Comparison of ENCODE assay signal across 1 cellular context in the genomic region with DNA sequence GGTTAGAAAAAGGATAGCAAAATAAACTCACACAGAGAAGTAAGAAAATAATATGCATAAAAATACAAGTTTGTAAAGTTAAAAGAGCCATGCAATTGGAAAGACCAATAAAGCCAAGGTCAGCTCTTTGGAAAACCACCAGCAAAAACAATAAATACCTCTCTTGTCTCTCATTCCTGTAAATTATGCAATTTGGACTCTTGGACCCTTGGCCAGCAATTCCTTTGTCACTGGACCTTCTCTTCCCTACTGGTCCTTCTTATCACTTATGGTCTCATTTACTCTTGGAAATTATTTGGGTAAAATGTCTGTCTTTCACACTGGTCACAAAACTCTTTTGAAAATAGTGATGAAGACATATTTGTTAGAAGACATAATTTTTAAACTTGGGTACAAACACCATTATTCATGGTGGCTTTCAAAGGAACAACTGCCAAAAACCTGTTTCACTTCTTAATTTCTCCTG.
TF ChIP-seq lines count a peak whose summit lies in the region.

No MANE protein-coding gene starts in this region.

TF ChIP-seq in HepG2, 621 proteins besides CTCF, POLR2A, EP300 and RAD21 (continued from another document and continues in another):
- TF ChIP-seq, protein P1, sequence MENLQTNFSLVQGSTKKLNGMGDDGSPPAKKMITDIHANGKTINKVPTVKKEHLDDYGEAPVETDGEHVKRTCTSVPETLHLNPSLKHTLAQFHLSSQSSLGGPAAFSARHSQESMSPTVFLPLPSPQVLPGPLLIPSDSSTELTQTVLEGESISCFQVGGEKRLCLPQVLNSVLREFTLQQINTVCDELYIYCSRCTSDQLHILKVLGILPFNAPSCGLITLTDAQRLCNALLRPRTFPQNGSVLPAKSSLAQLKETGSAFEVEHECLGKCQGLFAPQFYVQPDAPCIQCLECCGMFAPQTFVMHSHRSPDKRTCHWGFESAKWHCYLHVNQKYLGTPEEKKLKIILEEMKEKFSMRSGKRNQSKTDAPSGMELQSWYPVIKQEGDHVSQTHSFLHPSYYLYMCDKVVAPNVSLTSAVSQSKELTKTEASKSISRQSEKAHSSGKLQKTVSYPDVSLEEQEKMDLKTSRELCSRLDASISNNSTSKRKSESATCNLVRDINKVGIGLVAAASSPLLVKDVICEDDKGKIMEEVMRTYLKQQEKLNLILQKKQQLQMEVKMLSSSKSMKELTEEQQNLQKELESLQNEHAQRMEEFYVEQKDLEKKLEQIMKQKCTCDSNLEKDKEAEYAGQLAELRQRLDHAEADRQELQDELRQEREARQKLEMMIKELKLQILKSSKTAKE (CRISPR knock-in tag; IDR thresholded peaks at IDR 0.05; ENCODE audit: borderline replicate concordance), result 0 out of 2 replicates have a peak, but pooled peaks have one; percentile 26
- TF ChIP-seq ZNF563 (CRISPR knock-in tag; IDR thresholded peaks at IDR 0.05), result no peak
- TF ChIP-seq ZNF530 (CRISPR knock-in tag; IDR thresholded peaks at IDR 0.05; ENCODE audit: low read depth), result no peak
- TF ChIP-seq, protein P2, sequence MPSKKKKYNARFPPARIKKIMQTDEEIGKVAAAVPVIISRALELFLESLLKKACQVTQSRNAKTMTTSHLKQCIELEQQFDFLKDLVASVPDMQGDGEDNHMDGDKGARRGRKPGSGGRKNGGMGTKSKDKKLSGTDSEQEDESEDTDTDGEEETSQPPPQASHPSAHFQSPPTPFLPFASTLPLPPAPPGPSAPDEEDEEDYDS (CRISPR knock-in tag; IDR thresholded peaks at IDR 0.05), result 0 out of 2 replicates have a peak, but pooled peaks have one; percentile 45
- TF ChIP-seq, protein P3, sequence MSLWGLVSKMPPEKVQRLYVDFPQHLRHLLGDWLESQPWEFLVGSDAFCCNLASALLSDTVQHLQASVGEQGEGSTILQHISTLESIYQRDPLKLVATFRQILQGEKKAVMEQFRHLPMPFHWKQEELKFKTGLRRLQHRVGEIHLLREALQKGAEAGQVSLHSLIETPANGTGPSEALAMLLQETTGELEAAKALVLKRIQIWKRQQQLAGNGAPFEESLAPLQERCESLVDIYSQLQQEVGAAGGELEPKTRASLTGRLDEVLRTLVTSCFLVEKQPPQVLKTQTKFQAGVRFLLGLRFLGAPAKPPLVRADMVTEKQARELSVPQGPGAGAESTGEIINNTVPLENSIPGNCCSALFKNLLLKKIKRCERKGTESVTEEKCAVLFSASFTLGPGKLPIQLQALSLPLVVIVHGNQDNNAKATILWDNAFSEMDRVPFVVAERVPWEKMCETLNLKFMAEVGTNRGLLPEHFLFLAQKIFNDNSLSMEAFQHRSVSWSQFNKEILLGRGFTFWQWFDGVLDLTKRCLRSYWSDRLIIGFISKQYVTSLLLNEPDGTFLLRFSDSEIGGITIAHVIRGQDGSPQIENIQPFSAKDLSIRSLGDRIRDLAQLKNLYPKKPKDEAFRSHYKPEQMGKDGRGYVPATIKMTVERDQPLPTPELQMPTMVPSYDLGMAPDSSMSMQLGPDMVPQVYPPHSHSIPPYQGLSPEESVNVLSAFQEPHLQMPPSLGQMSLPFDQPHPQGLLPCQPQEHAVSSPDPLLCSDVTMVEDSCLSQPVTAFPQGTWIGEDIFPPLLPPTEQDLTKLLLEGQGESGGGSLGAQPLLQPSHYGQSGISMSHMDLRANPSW (CRISPR knock-in tag; IDR thresholded peaks at IDR 0.05; ENCODE audit: borderline replicate concordance), result no peak
- TF ChIP-seq SP5 (CRISPR knock-in tag; IDR thresholded peaks at IDR 0.05; ENCODE audit: borderline replicate concordance, low read depth), result 0 out of 2 replicates have a peak, but pooled peaks have one; percentile 27
- no peak for TF ChIP-seq HNRNPLL (IDR thresholded peaks at IDR 0.05; ENCODE audit: low read depth, low read length, poor library complexity, severe bottlenecking)
- 0 out of 2 replicates have a peak, but pooled peaks have one; percentile 29 for TF ChIP-seq ATF1 (CRISPR knock-in tag; IDR thresholded peaks at IDR 0.05)
- TF ChIP-seq GFI1 (CRISPR knock-in tag; IDR thresholded peaks at IDR 0.05; ENCODE audit: borderline replicate concordance), result no peak
- TF ChIP-seq MTF1 (CRISPR knock-in tag; IDR thresholded peaks at IDR 0.05), result no peak
- TF ChIP-seq KMT2A (CRISPR knock-in tag; IDR thresholded peaks at IDR 0.05), result no peak
- peak; percentile 85 for TF ChIP-seq SIX4 (CRISPR knock-in tag; IDR thresholded peaks at IDR 0.05)
- TF ChIP-seq SRSF9 (IDR thresholded peaks at IDR 0.05; ENCODE audit: borderline replicate concordance, insufficient read depth, low read depth, low read length, poor library complexity, severe bottlenecking), result no peak
- TF ChIP-seq, protein P4, sequence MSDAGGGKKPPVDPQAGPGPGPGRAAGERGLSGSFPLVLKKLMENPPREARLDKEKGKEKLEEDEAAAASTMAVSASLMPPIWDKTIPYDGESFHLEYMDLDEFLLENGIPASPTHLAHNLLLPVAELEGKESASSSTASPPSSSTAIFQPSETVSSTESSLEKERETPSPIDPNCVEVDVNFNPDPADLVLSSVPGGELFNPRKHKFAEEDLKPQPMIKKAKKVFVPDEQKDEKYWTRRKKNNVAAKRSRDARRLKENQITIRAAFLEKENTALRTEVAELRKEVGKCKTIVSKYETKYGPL (CRISPR knock-in tag; IDR thresholded peaks at IDR 0.05), result 0 out of 2 replicates have a peak, but pooled peaks have one; percentile 47
- TF ChIP-seq GABPB1 (CRISPR knock-in tag; IDR thresholded peaks at IDR 0.05), result no peak
- TF ChIP-seq REL (CRISPR knock-in tag; conservative IDR thresholded peaks at IDR 0.05), result no peak
- TF ChIP-seq, protein P5, sequence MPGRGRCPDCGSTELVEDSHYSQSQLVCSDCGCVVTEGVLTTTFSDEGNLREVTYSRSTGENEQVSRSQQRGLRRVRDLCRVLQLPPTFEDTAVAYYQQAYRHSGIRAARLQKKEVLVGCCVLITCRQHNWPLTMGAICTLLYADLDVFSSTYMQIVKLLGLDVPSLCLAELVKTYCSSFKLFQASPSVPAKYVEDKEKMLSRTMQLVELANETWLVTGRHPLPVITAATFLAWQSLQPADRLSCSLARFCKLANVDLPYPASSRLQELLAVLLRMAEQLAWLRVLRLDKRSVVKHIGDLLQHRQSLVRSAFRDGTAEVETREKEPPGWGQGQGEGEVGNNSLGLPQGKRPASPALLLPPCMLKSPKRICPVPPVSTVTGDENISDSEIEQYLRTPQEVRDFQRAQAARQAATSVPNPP (CRISPR knock-in tag; IDR thresholded peaks at IDR 0.05), result no peak
- no peak for TF ChIP-seq ZSCAN22 (CRISPR knock-in tag; IDR thresholded peaks at IDR 0.05)
- TF ChIP-seq ZZZ3 (CRISPR knock-in tag; IDR thresholded peaks at IDR 0.05; ENCODE audit: borderline replicate concordance), result no peak
- TF ChIP-seq ZNF572 (CRISPR knock-in tag; IDR thresholded peaks at IDR 0.05), result no peak
- peak; percentile 63; the same call in 1 of the 2 replicates for TF ChIP-seq ZBTB20 (CRISPR knock-in tag; IDR thresholded peaks at IDR 0.05; ENCODE audit: borderline replicate concordance, low read depth)
- TF ChIP-seq NFIC (IDR thresholded peaks at IDR 0.05; ENCODE audit: low read length), result peak; percentile 93
- TF ChIP-seq ZBTB3 (CRISPR knock-in tag; IDR thresholded peaks at IDR 0.05; ENCODE audit: borderline replicate concordance, low read depth), result no peak
- TF ChIP-seq NFYC (CRISPR knock-in tag; IDR thresholded peaks at IDR 0.05), result peak; percentile 37; the same call in 1 of the 2 replicates
- TF ChIP-seq ZNF138 (CRISPR knock-in tag; IDR thresholded peaks at IDR 0.05; ENCODE audit: low read depth), result no peak
- no peak for TF ChIP-seq ZNF460 (CRISPR knock-in tag; IDR thresholded peaks at IDR 0.05; ENCODE audit: borderline replicate concordance)
- no peak for TF ChIP-seq ZSCAN29 (CRISPR knock-in tag; conservative IDR thresholded peaks at IDR 0.05)
- no peak for TF ChIP-seq ZNF3 (CRISPR knock-in tag; IDR thresholded peaks at IDR 0.05)
- no peak for TF ChIP-seq ZNF333 (CRISPR knock-in tag; IDR thresholded peaks at IDR 0.05; ENCODE audit: borderline replicate concordance)
- TF ChIP-seq JUN (CRISPR knock-in tag; IDR thresholded peaks at IDR 0.05), result no peak
- TF ChIP-seq ZNF232 (CRISPR knock-in tag; IDR thresholded peaks at IDR 0.05; ENCODE audit: borderline replicate concordance), result no peak; the same call in 1 of the 2 replicates
- no peak for TF ChIP-seq HIVEP1 (CRISPR knock-in tag; IDR thresholded peaks at IDR 0.05)
- no peak for TF ChIP-seq CC2D1A (CRISPR knock-in tag; IDR thresholded peaks at IDR 0.05)
- TF ChIP-seq RXRB (CRISPR knock-in tag; IDR thresholded peaks at IDR 0.05; ENCODE audit: borderline replicate concordance), result peak; percentile 91
- TF ChIP-seq SMAD1 (CRISPR knock-in tag; IDR thresholded peaks at IDR 0.05; ENCODE audit: borderline replicate concordance, low read depth), result no peak
- TF ChIP-seq, protein P6, sequence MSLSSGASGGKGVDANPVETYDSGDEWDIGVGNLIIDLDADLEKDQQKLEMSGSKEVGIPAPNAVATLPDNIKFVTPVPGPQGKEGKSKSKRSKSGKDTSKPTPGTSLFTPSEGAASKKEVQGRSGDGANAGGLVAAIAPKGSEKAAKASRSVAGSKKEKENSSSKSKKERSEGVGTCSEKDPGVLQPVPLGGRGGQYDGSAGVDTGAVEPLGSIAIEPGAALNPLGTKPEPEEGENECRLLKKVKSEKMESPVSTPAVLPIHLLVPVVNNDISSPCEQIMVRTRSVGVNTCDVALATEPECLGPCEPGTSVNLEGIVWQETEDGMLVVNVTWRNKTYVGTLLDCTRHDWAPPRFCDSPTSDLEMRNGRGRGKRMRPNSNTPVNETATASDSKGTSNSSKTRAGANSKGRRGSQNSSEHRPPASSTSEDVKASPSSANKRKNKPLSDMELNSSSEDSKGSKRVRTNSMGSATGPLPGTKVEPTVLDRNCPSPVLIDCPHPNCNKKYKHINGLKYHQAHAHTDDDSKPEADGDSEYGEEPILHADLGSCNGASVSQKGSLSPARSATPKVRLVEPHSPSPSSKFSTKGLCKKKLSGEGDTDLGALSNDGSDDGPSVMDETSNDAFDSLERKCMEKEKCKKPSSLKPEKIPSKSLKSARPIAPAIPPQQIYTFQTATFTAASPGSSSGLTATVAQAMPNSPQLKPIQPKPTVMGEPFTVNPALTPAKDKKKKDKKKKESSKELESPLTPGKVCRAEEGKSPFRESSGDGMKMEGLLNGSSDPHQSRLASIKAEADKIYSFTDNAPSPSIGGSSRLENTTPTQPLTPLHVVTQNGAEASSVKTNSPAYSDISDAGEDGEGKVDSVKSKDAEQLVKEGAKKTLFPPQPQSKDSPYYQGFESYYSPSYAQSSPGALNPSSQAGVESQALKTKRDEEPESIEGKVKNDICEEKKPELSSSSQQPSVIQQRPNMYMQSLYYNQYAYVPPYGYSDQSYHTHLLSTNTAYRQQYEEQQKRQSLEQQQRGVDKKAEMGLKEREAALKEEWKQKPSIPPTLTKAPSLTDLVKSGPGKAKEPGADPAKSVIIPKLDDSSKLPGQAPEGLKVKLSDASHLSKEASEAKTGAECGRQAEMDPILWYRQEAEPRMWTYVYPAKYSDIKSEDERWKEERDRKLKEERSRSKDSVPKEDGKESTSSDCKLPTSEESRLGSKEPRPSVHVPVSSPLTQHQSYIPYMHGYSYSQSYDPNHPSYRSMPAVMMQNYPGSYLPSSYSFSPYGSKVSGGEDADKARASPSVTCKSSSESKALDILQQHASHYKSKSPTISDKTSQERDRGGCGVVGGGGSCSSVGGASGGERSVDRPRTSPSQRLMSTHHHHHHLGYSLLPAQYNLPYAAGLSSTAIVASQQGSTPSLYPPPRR (CRISPR knock-in tag; IDR thresholded peaks at IDR 0.05; ENCODE audit: borderline replicate concordance), result no peak
- TF ChIP-seq ZNF33B (CRISPR knock-in tag; IDR thresholded peaks at IDR 0.05), result no peak
- no peak for TF ChIP-seq ZNF768 (CRISPR knock-in tag; IDR thresholded peaks at IDR 0.05)
- TF ChIP-seq ZNF468 (CRISPR knock-in tag; IDR thresholded peaks at IDR 0.05), result no peak
- TF ChIP-seq, protein P7, sequence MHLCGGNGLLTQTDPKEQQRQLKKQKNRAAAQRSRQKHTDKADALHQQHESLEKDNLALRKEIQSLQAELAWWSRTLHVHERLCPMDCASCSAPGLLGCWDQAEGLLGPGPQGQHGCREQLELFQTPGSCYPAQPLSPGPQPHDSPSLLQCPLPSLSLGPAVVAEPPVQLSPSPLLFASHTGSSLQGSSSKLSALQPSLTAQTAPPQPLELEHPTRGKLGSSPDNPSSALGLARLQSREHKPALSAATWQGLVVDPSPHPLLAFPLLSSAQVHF (CRISPR knock-in tag; IDR thresholded peaks at IDR 0.05), result no peak
- no peak for TF ChIP-seq ZKSCAN5 (CRISPR knock-in tag; IDR thresholded peaks at IDR 0.05)
- TF ChIP-seq KLF15 (CRISPR knock-in tag; IDR thresholded peaks at IDR 0.05; ENCODE audit: borderline replicate concordance), result no peak
- TF ChIP-seq ZNF263 (CRISPR knock-in tag; IDR thresholded peaks at IDR 0.05), result no peak
- 0 out of 2 replicates have a peak, but pooled peaks have one; percentile 7 for TF ChIP-seq KMT2B (CRISPR knock-in tag; IDR thresholded peaks at IDR 0.05)
- TF ChIP-seq TARDBP (CRISPR knock-in tag; IDR thresholded peaks at IDR 0.05), result peak; percentile 81; the same call in 1 of the 2 replicates
- no peak for TF ChIP-seq ZNF136 (CRISPR knock-in tag; IDR thresholded peaks at IDR 0.05; ENCODE audit: low read depth)
- TF ChIP-seq ZNF629 (CRISPR knock-in tag; conservative IDR thresholded peaks at IDR 0.05), result no peak
- peak; percentile 95 for TF ChIP-seq RCOR2 (CRISPR knock-in tag; IDR thresholded peaks at IDR 0.05)
- no peak for TF ChIP-seq SOX6 (IDR thresholded peaks at IDR 0.05)
- peak; percentile 100 for TF ChIP-seq SOX6 (CRISPR knock-in tag; IDR thresholded peaks at IDR 0.05)
- no peak for TF ChIP-seq MEIS1 (CRISPR knock-in tag; IDR thresholded peaks at IDR 0.05; ENCODE audit: borderline replicate concordance)
- 0 out of 2 replicates have a peak, but pooled peaks have one; percentile 67 for TF ChIP-seq ZSCAN9 (CRISPR knock-in tag; IDR thresholded peaks at IDR 0.05; ENCODE audit: borderline replicate concordance)
- TF ChIP-seq MBNL3 (CRISPR knock-in tag; conservative IDR thresholded peaks at IDR 0.05), result no peak
- TF ChIP-seq ZNF562 (CRISPR knock-in tag; IDR thresholded peaks at IDR 0.05; ENCODE audit: borderline replicate concordance), result no peak
- TF ChIP-seq, protein P8, sequence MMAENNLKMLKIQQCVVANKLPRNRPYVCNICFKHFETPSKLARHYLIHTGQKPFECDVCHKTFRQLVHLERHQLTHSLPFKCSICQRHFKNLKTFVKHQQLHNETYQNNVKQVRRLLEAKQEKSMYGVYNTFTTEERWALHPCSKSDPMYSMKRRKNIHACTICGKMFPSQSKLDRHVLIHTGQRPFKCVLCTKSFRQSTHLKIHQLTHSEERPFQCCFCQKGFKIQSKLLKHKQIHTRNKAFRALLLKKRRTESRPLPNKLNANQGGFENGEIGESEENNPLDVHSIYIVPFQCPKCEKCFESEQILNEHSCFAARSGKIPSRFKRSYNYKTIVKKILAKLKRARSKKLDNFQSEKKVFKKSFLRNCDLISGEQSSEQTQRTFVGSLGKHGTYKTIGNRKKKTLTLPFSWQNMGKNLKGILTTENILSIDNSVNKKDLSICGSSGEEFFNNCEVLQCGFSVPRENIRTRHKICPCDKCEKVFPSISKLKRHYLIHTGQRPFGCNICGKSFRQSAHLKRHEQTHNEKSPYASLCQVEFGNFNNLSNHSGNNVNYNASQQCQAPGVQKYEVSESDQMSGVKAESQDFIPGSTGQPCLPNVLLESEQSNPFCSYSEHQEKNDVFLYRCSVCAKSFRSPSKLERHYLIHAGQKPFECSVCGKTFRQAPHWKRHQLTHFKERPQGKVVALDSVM (CRISPR knock-in tag; IDR thresholded peaks at IDR 0.05), result no peak
- TF ChIP-seq PHF21A (CRISPR knock-in tag; IDR thresholded peaks at IDR 0.05), result peak; percentile 76
- TF ChIP-seq IRF2 (CRISPR knock-in tag; IDR thresholded peaks at IDR 0.05), result peak; percentile 88; the same call in 1 of the 2 replicates
- TF ChIP-seq ZNF326 (CRISPR knock-in tag; IDR thresholded peaks at IDR 0.05; ENCODE audit: borderline replicate concordance), result no peak
- TF ChIP-seq MBD4 (IDR thresholded peaks at IDR 0.05; ENCODE audit: borderline replicate concordance, low read length), result peak; percentile 77; the same call in 1 of the 2 replicates
